Comparison of ENCODE assay signal across 9 cellular contexts in genomic region chr7:65509368-65510186, GRCh38.
A peak's percentile ranks its signal among the peaks of the same experiment; 100 is the strongest.
DNase-seq lines count a peak whose midpoint lies in the region; ATAC-seq and TF ChIP-seq lines count a peak whose summit lies in the region.
"Had no signal": no experiment of that assay in that cellular context is flagged by ENCODE, and none has a peak within 500 bp of the region (broad histone marks: within the 10 kb centered on the region; RNA-seq: fewer than 3 reads in every experiment).

No MANE protein-coding gene starts in this region.

- no peak for TF ChIP-seq CTCF in WERI-Rb-1 (IDR thresholded peaks at IDR 0.05; ENCODE audit: low read depth, low read length)

- H3K9me3 ChIP-seq in WERI-Rb-1 (ENCODE audit: severe bottlenecking) = no peaks in the 10 kb centered on the region

- ATAC-seq in left ventricle myocardium superior (no peak), HG03108 (IDR thresholded peaks at IDR 0.05; ENCODE audit: unreplicated experiment) (no peak), HG03521 (IDR thresholded peaks at IDR 0.05; ENCODE audit: unreplicated experiment) (no peak), HG02973 (IDR thresholded peaks at IDR 0.05; ENCODE audit: unreplicated experiment) (no peak)

- H3K27ac ChIP-seq in WERI-Rb-1 = no peak overlapping the region

- H3K36me3 ChIP-seq in WERI-Rb-1 = no peaks in the 10 kb centered on the region

- intact Hi-C loops in left ventricle myocardium superior (cut with micrococcal nuclease) = no loop called here

- no peaks in the 10 kb centered on the region for H3K27me3 ChIP-seq in WERI-Rb-1 (ENCODE audit: insufficient read depth, low read depth, severe bottlenecking)

- H3K4me3 ChIP-seq in WERI-Rb-1 (ENCODE audit: low read depth, low read length) = peak overlapping the region; percentile 63

- DNase-seq in NCI-H2196 (lab: John Stamatoyannopoulos, UW; ENCODE audit: unreplicated experiment) (peak; percentile 32), NCI-H2196 treated with DMSO at 0.1 percent for 48 hours (lab: John Stamatoyannopoulos, UW; ENCODE audit: unreplicated experiment) (no peak), WERI-Rb-1 (no peak), left ventricle myocardium superior (peak; percentile 18)
- DNase-seq in stimulated activated CD8-positive, alpha-beta memory T cell treated with anti-CD3 and anti-CD28 coated beads, Interleukin-12 subunit alpha, Interleukin-12 subunit beta, amount 100 ng/mL, for 4 hours (ENCODE audit: low read depth) = peak; percentile 0
- DNase-seq: DND-41 had no signal

Comparison
In these comparisons a context has a peak if more than half of its experiments do, and no peak if none do; other contexts are left out.
1. DNase-seq: peak in NCI-H2196 (single experiment), left ventricle myocardium superior (single experiment) and stimulated activated CD8-positive, alpha-beta memory T cell treated with anti-CD3 and anti-CD28 coated beads, Interleukin-12 subunit alpha, Interleukin-12 subunit beta, amount 100 ng/mL, for 4 hours (single experiment); none in NCI-H2196 treated with DMSO at 0.1 percent for 48 hours (single experiment) and WERI-Rb-1 (single experiment).